3 cellular contexts compared by ENCODE assay signal in genomic region chr13:102298051-102298450, GRCh38.
"Had no signal": no experiment of that assay in that cellular context is flagged by ENCODE, and none has a peak within 500 bp of the region (broad histone marks: within the 10 kb centered on the region; RNA-seq: fewer than 3 reads in every experiment).

No MANE protein-coding gene starts in this region.

- H3K4me3 ChIP-seq: K562 had no signal

- H3K27ac ChIP-seq: HL-60 had no signal

- DNase-seq: IMR-90 had no signal
